In the genomic region with DNA sequence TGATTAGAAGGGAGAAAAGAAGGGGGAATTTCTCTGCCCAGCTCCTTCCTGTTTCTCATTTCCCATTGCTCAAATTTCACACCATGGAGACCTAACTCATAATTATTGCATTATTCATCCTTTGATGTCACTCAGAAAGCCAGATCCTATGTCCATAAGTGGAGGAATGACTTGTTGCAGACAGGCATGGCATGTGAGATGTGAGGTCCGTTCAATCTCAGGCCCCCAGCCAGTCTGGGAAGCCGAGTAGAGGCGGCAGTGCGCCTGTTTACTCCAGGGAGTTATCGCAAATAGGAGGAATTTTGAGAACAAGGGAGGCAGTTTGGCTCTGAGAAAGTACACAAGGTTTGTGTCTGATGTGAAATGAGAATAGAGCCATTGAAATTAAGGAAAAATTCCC, we compare ENCODE assay signal across 22 cellular contexts. TPM values are rescaled to one million over a fixed set of nuclear protein-coding genes. Genes with fewer than 3 reads are reported as not detected.
DNase-seq lines count a peak whose midpoint lies in the region; ATAC-seq and TF ChIP-seq lines count a peak whose summit lies in the region.
"Had no signal": no experiment of that assay in that cellular context is flagged by ENCODE, and none has a peak within 500 bp of the region (broad histone marks: within the 10 kb centered on the region; RNA-seq: fewer than 3 reads in every experiment).

No MANE protein-coding gene starts in this region.

- no peak overlapping the region for H3K4me3 Mint-ChIP-seq in CD14-positive monocyte
- H3K4me3 Mint-ChIP-seq: activated CD8-positive, alpha-beta T cell treated with anti-CD3 and anti-CD28 coated beads, Interleukin-2, amount 10 ng/mL, durations not matched to agents 7 days and 5 days; activated T-helper 1 cell treated with anti-CD3 and anti-CD28 coated beads, Interleukin-12 subunit alpha, Interleukin-12 subunit beta, Interleukin-2, Interleukin-4 antibody, amounts not matched to agents 30 ng/mL and 10 ng/mL and 1 ng/mL, durations not matched to agents 14 hours and 24 hours and 36 hours; naive thymus-derived CD4-positive, alpha-beta T cell; T-cell had no signal

- H3K27me3 ChIP-seq in tibial artery = no peaks in the 10 kb centered on the region
- H3K27me3 ChIP-seq: adrenal gland, colonic mucosa, left lung, Peyer's patch had no signal

- H3K4me1 Mint-ChIP-seq in CD14-positive monocyte = no peaks in the 10 kb centered on the region
- H3K4me1 Mint-ChIP-seq: naive thymus-derived CD4-positive, alpha-beta T cell; T-cell had no signal

- peak overlapping the region; percentile 7 to 51 for H3K27ac ChIP-seq in tibial artery
- H3K27ac ChIP-seq: adrenal gland, colonic mucosa, Peyer's patch, psoas muscle, VCaP had no signal

- intact Hi-C loops in left ventricle myocardium superior (cut with micrococcal nuclease) (no loop called here), tibial artery (cut with DNase I; ENCODE audit: low total_unique reads) (no loop called here), CD14-positive monocyte (cut with micrococcal nuclease) (no loop called here)

- H3K27me3 Mint-ChIP-seq in CD14-positive monocyte (ENCODE audit: low read depth in 3 of 3) = peaks cover 2 to 7% (median 6%) of the 10 kb centered on the region in 3 donors

- H3K4me1 ChIP-seq in tibial artery = peaks cover 0 to 20% (median 0%) of the 10 kb centered on the region in 4 donors
- H3K4me1 ChIP-seq: adrenal gland, colonic mucosa, Peyer's patch, psoas muscle had no signal

- DNase-seq in HT1080 (ENCODE audit: low read depth) = peak; percentile 55
- peak; percentile 60 to 79 for DNase-seq in cardiac fibroblast (ENCODE audit: low read depth in 2 of 2)
- DNase-seq in left ventricle myocardium superior = peak; percentile 49
- DNase-seq in tibial artery = no peak
- no peak for DNase-seq in epidermal melanocyte (ENCODE audit: insufficient read length, low spot score)
- DNase-seq in CD14-positive monocyte (ENCODE audit: low spot score) = no peak
- no peak for DNase-seq in T-helper 1 cell
- DNase-seq: activated CD8-positive, alpha-beta T cell treated with anti-CD3 and anti-CD28 coated beads, Interleukin-2, amount 10 ng/mL, durations not matched to agents 7 days and 5 days; adrenal gland; C1 segment of cervical spinal cord; colonic mucosa; DMS153; erythroblast; left lung; MM.1S; naive thymus-derived CD4-positive, alpha-beta T cell; NCI-H748 treated with DMSO at 0.1 percent for 48 hours; Peyer's patch; T-cell had no signal

- TF ChIP-seq CTCF in cardiac fibroblast (IDR thresholded peaks at IDR 0.05; ENCODE audit: low read depth, low read length) = no peak
- no peak for TF ChIP-seq CTCF in tibial artery (IDR thresholded peaks at IDR 0.05)
- no peak for TF ChIP-seq CTCF in CD14-positive monocyte (IDR thresholded peaks at IDR 0.05)

- ATAC-seq in left ventricle myocardium superior = peak; percentile 64
- ATAC-seq: activated CD8-positive, alpha-beta T cell treated with anti-CD3 and anti-CD28 coated beads, Interleukin-2, amount 10 ng/mL, durations not matched to agents 7 days and 5 days; left lung; naive thymus-derived CD4-positive, alpha-beta T cell; T-cell had no signal

- H3K9me3 ChIP-seq in tibial artery = no peaks in the 10 kb centered on the region
- H3K9me3 ChIP-seq: adrenal gland, colonic mucosa, left lung, Peyer's patch, psoas muscle had no signal

- H3K27ac Mint-ChIP-seq in CD14-positive monocyte = no peak overlapping the region
- H3K27ac Mint-ChIP-seq: activated CD8-positive, alpha-beta T cell treated with anti-CD3 and anti-CD28 coated beads, Interleukin-2, amount 10 ng/mL, durations not matched to agents 7 days and 5 days; activated T-helper 1 cell treated with anti-CD3 and anti-CD28 coated beads, Interleukin-12 subunit alpha, Interleukin-12 subunit beta, Interleukin-2, Interleukin-4 antibody, amounts not matched to agents 30 ng/mL and 10 ng/mL and 1 ng/mL, durations not matched to agents 14 hours and 24 hours and 36 hours; naive thymus-derived CD4-positive, alpha-beta T cell; T-cell had no signal

- H3K4me3 ChIP-seq in cardiac fibroblast (replicated peaks in 1 of 2; ENCODE audit: low read depth in 2 of 2, low read length in 2 of 2) (no peak overlapping the region), tibial artery (no peak overlapping the region)
- H3K4me3 ChIP-seq: adrenal gland, colonic mucosa, left lung, Peyer's patch, psoas muscle had no signal

- no peaks in the 10 kb centered on the region for H3K36me3 ChIP-seq in tibial artery
- H3K36me3 ChIP-seq: adrenal gland, colonic mucosa, left lung, Peyer's patch had no signal

- H3K9me3 Mint-ChIP-seq in CD14-positive monocyte = peaks cover 0 to 5% (median 3%) of the 10 kb centered on the region in 7 donors
- H3K9me3 Mint-ChIP-seq: activated T-helper 1 cell treated with anti-CD3 and anti-CD28 coated beads, Interleukin-12 subunit alpha, Interleukin-12 subunit beta, Interleukin-2, Interleukin-4 antibody, amounts not matched to agents 30 ng/mL and 10 ng/mL and 1 ng/mL, durations not matched to agents 14 hours and 24 hours and 36 hours; T-cell had no signal

- no peaks in the 10 kb centered on the region for H3K36me3 Mint-ChIP-seq in CD14-positive monocyte
- H3K36me3 Mint-ChIP-seq: naive thymus-derived CD4-positive, alpha-beta T cell; T-cell had no signal

RNA-seq across cellular contexts. Expression of gene MOCS1, which starts 26.9 kb away (rescaled TPM):
- total RNA-seq in HT1080 (2014; rRNA removed; shearing (Covaris generic)) = 16.9 and 22.7 TPM in 2 replicates
- polyA plus RNA-seq in HT1080 (2015; cell fraction: cytosol; rRNA removed) = 17.8 and 17.9 TPM in 2 replicates
- polyA plus RNA-seq in HT1080 (2015; cell fraction: nucleus; rRNA removed) = 18.0 and 19.4 TPM in 2 replicates
- total RNA-seq in left ventricle myocardium superior = 24.7 TPM
- under 1 TPM; 0.05 to 0.26 TPM for polyA plus RNA-seq in CD14-positive monocyte
- total RNA-seq: activated CD8-positive, alpha-beta T cell treated with anti-CD3 and anti-CD28 coated beads, Interleukin-2, amount 10 ng/mL, durations not matched to agents 7 days and 5 days had no signal

Comparison
In these comparisons a context has a peak if more than half of its experiments do, and no peak if none do; other contexts are left out.
1. DNase-seq: peak in HT1080 (single experiment), cardiac fibroblast (2 of 2) and left ventricle myocardium superior (single experiment); none in tibial artery (0 of 2), epidermal melanocyte (single experiment), CD14-positive monocyte (single experiment) and T-helper 1 cell (0 of 5).